In genomic region chr1:235843458-235843857, GRCh38 we compare ENCODE assay signal across 8 cellular contexts. TPM values are rescaled to one million over a fixed set of nuclear protein-coding genes. Genes with fewer than 3 reads are reported as not detected.
DNase-seq lines count a peak whose midpoint lies in the region; ATAC-seq, FAIRE-seq and TF ChIP-seq lines count a peak whose summit lies in the region.

No MANE protein-coding gene starts in this region.

- H3K27me3 ChIP-seq in fibroblast of lung (ENCODE audit: control insufficient read depth, insufficient read depth, low read length) (no peaks in the 10 kb centered on the region), psoas muscle (ENCODE audit: insufficient read depth in 3 of 3, low read length in 2 of 3) (no peaks in the 10 kb centered on the region), stomach (no peaks in the 10 kb centered on the region)

- intact Hi-C loops in psoas muscle (cut with DNase I) = no loop called here
- intact Hi-C loops in posterior cingulate gyrus (cut with DNase I) = no loop called here
- intact Hi-C loops in stomach (cut with DNase I; ENCODE audit: low total_unique reads) = no loop called here

- TF ChIP-seq CTCF in D721Med (IDR thresholded peaks at IDR 0.05; ENCODE audit: insufficient read depth, missing control alignments) (peak; percentile 87), fibroblast of lung (conservative IDR thresholded peaks at IDR 0.05 in 1 of 2, IDR thresholded peaks at IDR 0.05 in 1 of 2; ENCODE audit: low read depth in 1 of 2, low read length in 2 of 2) (peak; percentile 56 to 64), psoas muscle (IDR thresholded peaks at IDR 0.05) (peak; percentile 46), stomach (IDR thresholded peaks at IDR 0.05) (peak in 2 of 7 experiments; percentile 30 to 38)

- TF ChIP-seq EP300 in stomach (IDR thresholded peaks at IDR 0.05) = no peak

- no peak overlapping the region for H3K27ac ChIP-seq in SK-N-MC
- H3K27ac ChIP-seq in fibroblast of lung (ENCODE audit: insufficient read depth, low read length) = no peak overlapping the region
- no peak overlapping the region for H3K27ac ChIP-seq in psoas muscle
- no peak overlapping the region for H3K27ac ChIP-seq in stomach

- no peaks in the 10 kb centered on the region for H3K36me3 ChIP-seq in SK-N-MC (ENCODE audit: insufficient read depth, low read length)
- no peaks in the 10 kb centered on the region for H3K36me3 ChIP-seq in fibroblast of lung (ENCODE audit: control insufficient read depth, insufficient read depth, low read length)
- H3K36me3 ChIP-seq in psoas muscle (ENCODE audit: insufficient read depth in 1 of 2, low read depth in 1 of 2) = no peaks in the 10 kb centered on the region
- no peaks in the 10 kb centered on the region for H3K36me3 ChIP-seq in stomach

- DNase-seq in D721Med (ENCODE audit: insufficient read length, low spot score) = no peak
- peak; percentile 56 for DNase-seq in LHCN-M2 (ENCODE audit: low read depth)
- DNase-seq in SK-N-MC (ENCODE audit: low read depth, low spot score) = peak; percentile 10
- peak; percentile 35 to 60 for DNase-seq in fibroblast of lung (ENCODE audit: low read depth in 2 of 2)
- no peak for DNase-seq in psoas muscle
- DNase-seq in posterior cingulate gyrus = no peak
- DNase-seq in stomach = no peak

- H3K4me1 ChIP-seq in fibroblast of lung (ENCODE audit: control insufficient read depth, extremely low read depth, insufficient read depth, low read length) = no peaks in the 10 kb centered on the region
- H3K4me1 ChIP-seq in psoas muscle = peaks cover 14% of the 10 kb centered on the region
- peaks cover 10 to 56% (median 29%) of the 10 kb centered on the region in 4 donors for H3K4me1 ChIP-seq in stomach

- H4K20me1 ChIP-seq in fibroblast of lung (ENCODE audit: control insufficient read depth, extremely low read depth, insufficient read depth, low read length) = no peaks in the 10 kb centered on the region

- ATAC-seq in GM19463 (IDR thresholded peaks at IDR 0.05; ENCODE audit: unreplicated experiment) (peak; percentile 47), psoas muscle (peak in 3 of 4 donors; percentile 59 to 81 (median 66))

- no peak overlapping the region for H3K9ac ChIP-seq in SK-N-MC (ENCODE audit: insufficient read length)
- no peak overlapping the region for H3K9ac ChIP-seq in fibroblast of lung (ENCODE audit: insufficient read depth, low read length)

- no peak overlapping the region for H3K4me2 ChIP-seq in fibroblast of lung (ENCODE audit: extremely low read depth, insufficient read depth, low read length)

- no peaks in the 10 kb centered on the region for H3K79me2 ChIP-seq in fibroblast of lung (ENCODE audit: control insufficient read depth, insufficient read depth, low read length)

- no peak overlapping the region for H3K4me3 ChIP-seq in SK-N-MC
- H3K4me3 ChIP-seq in fibroblast of lung (replicated peaks in 1 of 4; ENCODE audit: control extremely low read depth in 1 of 4, insufficient read depth in 1 of 4, low read depth in 3 of 4, low read length in 4 of 4) = no peak overlapping the region
- H3K4me3 ChIP-seq in psoas muscle = no peak overlapping the region
- H3K4me3 ChIP-seq in stomach = no peak overlapping the region

- peak; percentile 97 for FAIRE-seq in D721Med (lab: Jason Lieb, UNC)

- no peak overlapping the region for H2AFZ ChIP-seq in fibroblast of lung (ENCODE audit: low read length)

- no peak for TF ChIP-seq POLR2A in stomach (IDR thresholded peaks at IDR 0.05)

- no peaks in the 10 kb centered on the region for H3K9me3 ChIP-seq in SK-N-MC (ENCODE audit: low read depth, low read length)
- no peaks in the 10 kb centered on the region for H3K9me3 ChIP-seq in fibroblast of lung (ENCODE audit: control insufficient read depth, insufficient read depth, low read depth, low read length)
- no peaks in the 10 kb centered on the region for H3K9me3 ChIP-seq in psoas muscle
- H3K9me3 ChIP-seq in stomach = no peaks in the 10 kb centered on the region

- 0 to 11% (median 11%) methylated on average over 1 of the region's 1 CpG for WGBS in psoas muscle, 3 donors
- 6 to 26% (median 19%) methylated on average over 1 of the region's 1 CpG for WGBS in stomach, 5 donors

RNA-seq across cellular contexts. Expression of gene LYST, which starts 23.2 kb away (rescaled TPM):
- total RNA-seq in LHCN-M2 (2014; rRNA removed) (2.4 and 4.5 TPM in 2 replicates), fibroblast of lung (38.0 and 50.2 TPM in 2 replicates), psoas muscle (1 to 10 TPM; 5.6 to 8.6 (median 6.3) TPM), stomach (10 to 100 TPM in 4 of 5 donors, 1 to 10 TPM in 1; 1.7 to 95.6 (median 37.3) TPM)
- polyA plus RNA-seq in LHCN-M2 (2012) = 2.2 TPM
- polyA plus RNA-seq in fibroblast of lung (6.1 and 7.5 TPM in 2 replicates), psoas muscle (1 to 10 TPM; 2.4 to 4.2 (median 3.3) TPM), stomach (1 to 10 TPM; 4.9 to 8.6 (median 5.5) TPM)
- 4.0 and 5.7 TPM in 2 replicates for polyA plus RNA-seq in fibroblast of lung (2012)
- 5.1 and 6.4 TPM in 2 replicates for polyA minus RNA-seq in fibroblast of lung (ENCODE audit: low replicate concordance)

Comparison
In these comparisons a context has a peak if more than half of its experiments do, and no peak if none do; other contexts are left out.
1. DNase-seq: peak in LHCN-M2 (single experiment), SK-N-MC (single experiment) and fibroblast of lung (2 of 2); none in D721Med (single experiment), psoas muscle (0 of 2), posterior cingulate gyrus (0 of 10) and stomach (single experiment).